ENCODE assay signal across 20 cellular contexts in the genomic region with DNA sequence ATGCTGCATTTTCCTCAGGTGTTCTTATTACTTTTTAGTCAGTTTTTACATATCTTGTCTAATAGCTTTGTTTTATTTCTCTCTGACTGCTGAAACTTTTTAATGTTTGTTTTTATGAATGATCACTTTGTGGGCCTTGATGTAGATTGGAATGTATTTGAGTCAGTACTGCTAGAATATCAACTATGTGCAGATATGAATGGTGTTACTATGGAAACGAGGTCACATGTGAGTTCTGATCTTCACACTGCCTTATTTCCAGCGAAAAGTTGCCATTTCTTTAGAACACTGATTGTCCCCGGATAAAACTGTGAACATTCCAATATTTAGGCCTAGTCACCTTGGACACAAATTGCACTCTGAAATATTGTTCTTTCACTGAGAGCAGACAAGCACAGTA.
"Had no signal": no experiment of that assay in that cellular context is flagged by ENCODE, and none has a peak within 500 bp of the region (broad histone marks: within the 10 kb centered on the region; RNA-seq: fewer than 3 reads in every experiment).

No MANE protein-coding gene starts in this region.

- H3K9ac ChIP-seq: neural progenitor cell had no signal

- H3K27ac ChIP-seq: esophagus squamous epithelium, neural progenitor cell, ovary, thoracic aorta had no signal

- H2AFZ ChIP-seq: neural progenitor cell had no signal

- H3K36me3 ChIP-seq: esophagus squamous epithelium, neural progenitor cell, ovary, thoracic aorta had no signal

- ATAC-seq: activated CD8-positive, alpha-beta T cell treated with anti-CD3 and anti-CD28 coated beads, Interleukin-2, amount 10 ng/mL, durations not matched to agents 7 days and 5 days; left lobe of liver; WTC11 had no signal

- FAIRE-seq: endothelial cell of umbilical vein, TTC549 had no signal

- H3K27me3 ChIP-seq: esophagus squamous epithelium, neural progenitor cell, ovary had no signal

- H3K9me3 ChIP-seq: esophagus squamous epithelium, ovary, thoracic aorta had no signal

- DNase-seq: activated CD4-positive, alpha-beta T cell treated with anti-CD3 and anti-CD28 coated beads for 48 hours; activated CD8-positive, alpha-beta memory T cell treated with anti-CD3 and anti-CD28 coated beads, Interleukin-2, amount 50 U/mL, for 4 hours; activated CD8-positive, alpha-beta T cell treated with anti-CD3 and anti-CD28 coated beads, Interleukin-2, amount 10 ng/mL, durations not matched to agents 7 days and 5 days; activated gamma-delta T cell treated with Interleukin-2 at 50 U/mL for 16 hours; activated naive CD8-positive, alpha-beta T cell treated with anti-CD3 and anti-CD28 coated beads for 36 hours; cortex of kidney; effector CD4-positive, alpha-beta T cell; esophagus squamous epithelium; islet precursor cell; midbrain; ovary; stimulated activated CD4-positive, alpha-beta T cell treated with anti-CD3 and anti-CD28 coated beads, Interleukin-12 subunit alpha, Interleukin-12 subunit beta, amount 100 ng/mL, for 4 hours; stimulated activated CD4-positive, alpha-beta T cell treated with anti-CD3 and anti-CD28 coated beads, Interleukin-2, amount 100 ng/mL, for 24 hours; SW 1271 had no signal

- H3K4me2 ChIP-seq: neural progenitor cell had no signal

- H3K4me1 ChIP-seq: esophagus squamous epithelium, neural progenitor cell had no signal

- H3K4me3 ChIP-seq: esophagus squamous epithelium, neural progenitor cell, ovary, thoracic aorta had no signal
